ENCODE assay signal across 9 cellular contexts in genomic region chr19:42396248-42396541, GRCh38. TPM values are rescaled to one million over a fixed set of nuclear protein-coding genes. Genes with fewer than 3 reads are reported as not detected.
DNase-seq lines count a peak whose midpoint lies in the region; ATAC-seq and TF ChIP-seq lines count a peak whose summit lies in the region.
"Had no signal": no experiment of that assay in that cellular context is flagged by ENCODE, and none has a peak within 500 bp of the region (broad histone marks: within the 10 kb centered on the region; RNA-seq: fewer than 3 reads in every experiment).

No MANE protein-coding gene starts in this region.

- CTCF ChIA-PET in CD8-positive, alpha-beta memory T cell (lab: Charles Lee) = interaction anchor here (0.9 to 1.7 kb wide), 3 partner anchors 10 to 44 kb away, joined by 3 to 6 read pairs (median 4); no protein-coding TSS in a partner anchor
- CTCF ChIA-PET in activated CD4-positive, alpha-beta memory T cell treated with anti-CD3 and anti-CD28 coated beads for 36 hours (lab: Charles Lee) = interaction anchor here (1.6 to 2.0 kb wide), 4 partner anchors 25 to 44 kb away, joined by 5 to 13 read pairs (median 8); no protein-coding TSS in a partner anchor

- DNase-seq in CD8-positive, alpha-beta memory T cell = no peak
- DNase-seq in Kasumi-1 (lab: John Stamatoyannopoulos, UW) = peak; percentile 81 to 91
- DNase-seq in activated CD4-positive, alpha-beta memory T cell treated with anti-CD3 and anti-CD28 coated beads for 36 hours = no peak
- no peak for DNase-seq in left ventricle myocardium superior
- no peak for DNase-seq in spleen
- no peak for DNase-seq in stimulated activated CD4-positive, alpha-beta T cell treated with anti-CD3 and anti-CD28 coated beads, Interleukin-4, amount 100 ng/mL, for 24 hours

- H3K27ac ChIP-seq in CD8-positive, alpha-beta memory T cell (ENCODE audit: low read depth, low read length) = peak overlapping the region; percentile 69
- H3K27ac ChIP-seq in spleen = peak overlapping the region; percentile 70 to 91 (median 85)

- peak overlapping the region; percentile 59 to 99 (median 94) for H3K27ac Mint-ChIP-seq in CD8-positive, alpha-beta memory T cell
- peak overlapping the region; percentile 87 for H3K27ac Mint-ChIP-seq in activated CD4-positive, alpha-beta memory T cell treated with anti-CD3 and anti-CD28 coated beads for 36 hours

- peaks cover 22% of the 10 kb centered on the region for H3K4me1 ChIP-seq in CD8-positive, alpha-beta memory T cell (ENCODE audit: insufficient read depth, low read length)
- peaks cover 13 to 47% (median 30%) of the 10 kb centered on the region in 6 donors for H3K4me1 ChIP-seq in spleen

- H3K4me3 Mint-ChIP-seq in CD8-positive, alpha-beta memory T cell = peak overlapping the region; percentile 12 to 93 (median 90)
- H3K4me3 Mint-ChIP-seq in activated CD4-positive, alpha-beta memory T cell treated with anti-CD3 and anti-CD28 coated beads for 36 hours = peak overlapping the region; percentile 83

- H3K4me1 Mint-ChIP-seq in CD8-positive, alpha-beta memory T cell = peaks cover 33 to 43% (median 40%) of the 10 kb centered on the region in 3 donors
- H3K4me1 Mint-ChIP-seq in activated CD4-positive, alpha-beta memory T cell treated with anti-CD3 and anti-CD28 coated beads for 36 hours (ENCODE audit: low read depth) = peaks cover 33% of the 10 kb centered on the region

- H3K36me3 Mint-ChIP-seq in CD8-positive, alpha-beta memory T cell = no peaks in the 10 kb centered on the region
- no peaks in the 10 kb centered on the region for H3K36me3 Mint-ChIP-seq in activated CD4-positive, alpha-beta memory T cell treated with anti-CD3 and anti-CD28 coated beads for 36 hours

- POLR2A ChIA-PET in CD8-positive, alpha-beta memory T cell (lab: Charles Lee) = interaction anchor here (0.6 to 1.9 kb wide), 3 partner anchors 27 to 186 kb away, joined by 3 to 7 read pairs (median 5); no protein-coding TSS in a partner anchor
- POLR2A ChIA-PET in activated CD4-positive, alpha-beta memory T cell treated with anti-CD3 and anti-CD28 coated beads for 36 hours (lab: Charles Lee) = interaction anchor here (1.2 kb wide), 2 partner anchors 24 to 27 kb away, joined by 3 to 6 read pairs; no protein-coding TSS in a partner anchor

- H3K4me3 ChIP-seq in CD8-positive, alpha-beta memory T cell (ENCODE audit: low read length) = no peak overlapping the region
- H3K4me3 ChIP-seq in spleen = peak overlapping the region in 5 of 8 donors; percentile 50 to 85 (median 54)

- no peaks in the 10 kb centered on the region for H3K27me3 ChIP-seq in CD8-positive, alpha-beta memory T cell (ENCODE audit: insufficient read depth, low read length, poor library complexity, severe bottlenecking)
- H3K27me3 ChIP-seq in spleen (replicated peaks in 1 of 7) = peaks cover 0 to 7% (median 0%) of the 10 kb centered on the region in 7 donors

- peaks cover 3 to 4% of the 10 kb centered on the region in 2 donors for H3K27me3 Mint-ChIP-seq in CD8-positive, alpha-beta memory T cell
- no peaks in the 10 kb centered on the region for H3K27me3 Mint-ChIP-seq in activated CD4-positive, alpha-beta memory T cell treated with anti-CD3 and anti-CD28 coated beads for 36 hours

- 18 to 37% (median 27%) methylated on average over 3 of the region's 3 CpGs for WGBS in spleen, 5 donors

- intact Hi-C loops in activated CD4-positive, alpha-beta memory T cell treated with anti-CD3 and anti-CD28 coated beads for 36 hours (cut with micrococcal nuclease) = loop anchor here (5.0 kb wide), 1 partner anchor 274 kb away; no protein-coding TSS in a partner anchor
- intact Hi-C loops in left ventricle myocardium superior (cut with micrococcal nuclease) = no loop called here
- intact Hi-C loops in spleen (cut with DNase I; ENCODE audit: low total_unique reads) = loop anchor here (5.0 kb wide), 1 partner anchor 69 kb away; the partner anchor contains the start of gene MEGF8

- TF ChIP-seq POLR2A in spleen (IDR thresholded peaks at IDR 0.05) = no peak

- no peaks in the 10 kb centered on the region for H3K9me3 ChIP-seq in CD8-positive, alpha-beta memory T cell (ENCODE audit: low read length)
- no peaks in the 10 kb centered on the region for H3K9me3 ChIP-seq in spleen

- TF ChIP-seq CTCF in spleen (IDR thresholded peaks at IDR 0.05 in 8 of 11, conservative IDR thresholded peaks at IDR 0.05 in 3 of 11) = no peak

- H3K9me3 Mint-ChIP-seq in CD8-positive, alpha-beta memory T cell = no peaks in the 10 kb centered on the region
- no peaks in the 10 kb centered on the region for H3K9me3 Mint-ChIP-seq in activated CD4-positive, alpha-beta memory T cell treated with anti-CD3 and anti-CD28 coated beads for 36 hours

- peak; percentile 50 for ATAC-seq in left ventricle myocardium superior
- ATAC-seq in GM19351 (IDR thresholded peaks at IDR 0.05; ENCODE audit: unreplicated experiment) = no peak
- no peak for ATAC-seq in GM21619 (IDR thresholded peaks at IDR 0.05; ENCODE audit: unreplicated experiment)

- H3K36me3 ChIP-seq in CD8-positive, alpha-beta memory T cell (ENCODE audit: insufficient read depth, low read length) = no peaks in the 10 kb centered on the region
- no peaks in the 10 kb centered on the region for H3K36me3 ChIP-seq in spleen

RNA-seq across cellular contexts. Expression of gene CNFN, which starts 6.1 kb away (rescaled TPM):
- total RNA-seq in CD8-positive, alpha-beta memory T cell = not detected
- not detected for polyA plus RNA-seq in CD8-positive, alpha-beta memory T cell
- total RNA-seq in activated CD4-positive, alpha-beta memory T cell treated with anti-CD3 and anti-CD28 coated beads for 36 hours = not detected
- total RNA-seq in left ventricle myocardium superior (0.55 TPM), spleen (1 to 10 TPM in 4 of 7 donors, under 1 TPM in 1, not detected in 2; 0.80 to 2.8 (median 2.5) TPM)
- 10 to 100 TPM; 13.1 to 16.8 (median 15.7) TPM for polyA plus RNA-seq in spleen
- total RNA-seq: renal cortical epithelial cell had no signal

RNA-seq across cellular contexts. Expression of gene LIPE, which starts 31.0 kb away (rescaled TPM):
- total RNA-seq in CD8-positive, alpha-beta memory T cell = 10 to 100 TPM; 22.2 to 22.7 TPM
- polyA plus RNA-seq in CD8-positive, alpha-beta memory T cell = 5.0 TPM
- total RNA-seq in activated CD4-positive, alpha-beta memory T cell treated with anti-CD3 and anti-CD28 coated beads for 36 hours = 10 to 100 TPM; 31.6 to 31.8 TPM
- 41.0 TPM for total RNA-seq in left ventricle myocardium superior
- 10 to 100 TPM; 20.7 to 43.7 (median 25.3) TPM for total RNA-seq in spleen
- 10 to 100 TPM; 20.6 to 39.5 (median 21.1) TPM for polyA plus RNA-seq in spleen

RNA-seq across cellular contexts. Expression of gene CXCL17, which starts 46.6 kb away (rescaled TPM):
- not detected for total RNA-seq in CD8-positive, alpha-beta memory T cell
- polyA plus RNA-seq in CD8-positive, alpha-beta memory T cell = not detected
- total RNA-seq in activated CD4-positive, alpha-beta memory T cell treated with anti-CD3 and anti-CD28 coated beads for 36 hours = not detected
- total RNA-seq in left ventricle myocardium superior (not detected), spleen (not detected)
- under 1 TPM; 0.11 to 0.19 (median 0.12) TPM for polyA plus RNA-seq in spleen
- total RNA-seq: renal cortical epithelial cell had no signal

Comparison
In these comparisons a context has a peak if more than half of its experiments do, and no peak if none do; other contexts are left out.
1. DNase-seq: peak in Kasumi-1 (2 of 2); none in CD8-positive, alpha-beta memory T cell (0 of 5), activated CD4-positive, alpha-beta memory T cell treated with anti-CD3 and anti-CD28 coated beads for 36 hours (single experiment), left ventricle myocardium superior (single experiment), spleen (single experiment) and stimulated activated CD4-positive, alpha-beta T cell treated with anti-CD3 and anti-CD28 coated beads, Interleukin-4, amount 100 ng/mL, for 24 hours (single experiment).